Comparison of ENCODE assay signal across 8 cellular contexts in genomic region chr12:120468846-120469449, GRCh38.
DNase-seq lines count a peak whose midpoint lies in the region; ATAC-seq and TF ChIP-seq lines count a peak whose summit lies in the region.

No MANE protein-coding gene starts in this region.

- no peaks in the 10 kb centered on the region for H3K9me3 ChIP-seq in SU-DHL-6 (ENCODE audit: insufficient read depth, low read length)

- peak overlapping the region; percentile 66 for H3K4me2 ChIP-seq in SU-DHL-6 (ENCODE audit: low read depth, low read length, poor library complexity, severe bottlenecking)

- H3K4me3 ChIP-seq in SU-DHL-6 (ENCODE audit: insufficient read depth, low read length, poor library complexity, severe bottlenecking): peak overlapping the region; percentile 84

- H3K27me3 ChIP-seq in SU-DHL-6 (ENCODE audit: low read length): no peaks in the 10 kb centered on the region

- peaks cover 21% of the 10 kb centered on the region for H3K36me3 ChIP-seq in SU-DHL-6 (ENCODE audit: low read length)

- H3K27ac ChIP-seq in SU-DHL-6 (ENCODE audit: low read depth, low read length) (peak overlapping the region; percentile 62), caudate nucleus (ENCODE audit: low read depth, low read length) (peak overlapping the region; percentile 82)

- DNase-seq in activated CD8-positive, alpha-beta memory T cell treated with anti-CD3 and anti-CD28 coated beads, Interleukin-2, amount 50 U/mL, for 4 hours: peak; percentile 64
- no peak for DNase-seq in activated CD8-positive, alpha-beta memory T cell treated with anti-CD3 and anti-CD28 coated beads, Interleukin-2, amount 50 U/mL, for 48 hours
- DNase-seq in caudate nucleus (lab: John Stamatoyannopoulos, UW) (peak in 33 of 61 donors; percentile 26 to 80 (median 56)), left kidney (ENCODE audit: low read depth, low spot score) (peak; percentile 61), SW480 (ENCODE audit: low spot score) (no peak)
- DNase-seq in stimulated activated CD4-positive, alpha-beta T cell treated with anti-CD3 and anti-CD28 coated beads, TNF-alpha, amount 100 ng/mL, for 24 hours (ENCODE audit: low read depth in 3 of 3): peak in 2 of 3 experiments; percentile 20 to 42

- H3K79me2 ChIP-seq in SU-DHL-6 (ENCODE audit: insufficient read depth, low read length): peaks cover 63% of the 10 kb centered on the region

- H4K20me1 ChIP-seq in SU-DHL-6 (ENCODE audit: low read depth, low read length): peaks cover 38% of the 10 kb centered on the region

- peaks cover 20% of the 10 kb centered on the region; the same call in 1 of the 2 replicates for H3F3A ChIP-seq in SU-DHL-6 (ENCODE audit: insufficient read depth)

- no peaks in the 10 kb centered on the region for H3K9me2 ChIP-seq in SU-DHL-6 (replicated peaks; ENCODE audit: insufficient read depth, low read length)

- peak; percentile 17 for ATAC-seq in HG02973 (IDR thresholded peaks at IDR 0.05; ENCODE audit: unreplicated experiment)

- H3K9ac ChIP-seq in SU-DHL-6 (ENCODE audit: low read length): peak overlapping the region; percentile 82

- peak; percentile 11 for TF ChIP-seq CTCF in SU-DHL-6 (IDR thresholded peaks at IDR 0.05; ENCODE audit: insufficient read depth, low read length, poor library complexity, severe bottlenecking)

- H2AFZ ChIP-seq in SU-DHL-6 (ENCODE audit: low read depth, low read length, severe bottlenecking): no peak overlapping the region

Comparison
In these comparisons a context has a peak if more than half of its experiments do, and no peak if none do; other contexts are left out.
1. DNase-seq: peak in activated CD8-positive, alpha-beta memory T cell treated with anti-CD3 and anti-CD28 coated beads, Interleukin-2, amount 50 U/mL, for 4 hours (single experiment), caudate nucleus (33 of 61), left kidney (single experiment) and stimulated activated CD4-positive, alpha-beta T cell treated with anti-CD3 and anti-CD28 coated beads, TNF-alpha, amount 100 ng/mL, for 24 hours (2 of 3); none in activated CD8-positive, alpha-beta memory T cell treated with anti-CD3 and anti-CD28 coated beads, Interleukin-2, amount 50 U/mL, for 48 hours (single experiment) and SW480 (single experiment).